Comparison of ENCODE assay signal across 9 cellular contexts in genomic region chr6:152993431-152993830, GRCh38. TPM values are rescaled to one million over a fixed set of nuclear protein-coding genes. Genes with fewer than 3 reads are reported as not detected.
DNase-seq lines count a peak whose midpoint lies in the region; ATAC-seq, FAIRE-seq and TF ChIP-seq lines count a peak whose summit lies in the region.
"Had no signal": no experiment of that assay in that cellular context is flagged by ENCODE, and none has a peak within 500 bp of the region (broad histone marks: within the 10 kb centered on the region; RNA-seq: fewer than 3 reads in every experiment).

No MANE protein-coding gene starts in this region.

- H3K27me3 Mint-ChIP-seq in activated CD8-positive, alpha-beta memory T cell treated with anti-CD3 and anti-CD28 coated beads, Interleukin-2, amount 10 ng/mL, durations not matched to agents 7 days and 5 days = no peaks in the 10 kb centered on the region
- no peaks in the 10 kb centered on the region for H3K27me3 Mint-ChIP-seq in activated T-helper 17 cell treated with anti-CD3 and anti-CD28 coated beads, Interleukin-2, amount 50 U/mL, for 72 hours
- no peaks in the 10 kb centered on the region for H3K27me3 Mint-ChIP-seq in natural killer cell (ENCODE audit: low read depth in 2 of 2)

- peaks cover 57% of the 10 kb centered on the region for H3K36me3 Mint-ChIP-seq in activated CD8-positive, alpha-beta memory T cell treated with anti-CD3 and anti-CD28 coated beads, Interleukin-2, amount 10 ng/mL, durations not matched to agents 7 days and 5 days
- peaks cover 88% of the 10 kb centered on the region for H3K36me3 Mint-ChIP-seq in activated T-helper 17 cell treated with anti-CD3 and anti-CD28 coated beads, Interleukin-2, amount 50 U/mL, for 72 hours (ENCODE audit: low read depth)
- peaks cover 22% of the 10 kb centered on the region for H3K36me3 Mint-ChIP-seq in natural killer cell

- H3K4me3 Mint-ChIP-seq in activated CD8-positive, alpha-beta memory T cell treated with anti-CD3 and anti-CD28 coated beads, Interleukin-2, amount 10 ng/mL, durations not matched to agents 7 days and 5 days = no peak overlapping the region
- peak overlapping the region; percentile 34 for H3K4me3 Mint-ChIP-seq in activated T-helper 17 cell treated with anti-CD3 and anti-CD28 coated beads, Interleukin-2, amount 50 U/mL, for 72 hours
- no peak overlapping the region for H3K4me3 Mint-ChIP-seq in natural killer cell

- peak overlapping the region; percentile 14 for H3K27ac Mint-ChIP-seq in activated CD8-positive, alpha-beta memory T cell treated with anti-CD3 and anti-CD28 coated beads, Interleukin-2, amount 10 ng/mL, durations not matched to agents 7 days and 5 days
- peak overlapping the region; percentile 55 for H3K27ac Mint-ChIP-seq in activated T-helper 17 cell treated with anti-CD3 and anti-CD28 coated beads, Interleukin-2, amount 50 U/mL, for 72 hours
- H3K27ac Mint-ChIP-seq in natural killer cell = peak overlapping the region; percentile 45 to 53

- CTCF ChIA-PET in activated CD8-positive, alpha-beta memory T cell treated with anti-CD3 and anti-CD28 coated beads, Interleukin-2, amount 10 ng/mL, durations not matched to agents 7 days and 5 days (lab: Charles Lee) = no interaction called here

- FAIRE-seq in frontal cortex (lab: Jason Lieb, UNC) = no peak

- no peak for TF ChIP-seq CTCF in natural killer cell (IDR thresholded peaks at IDR 0.05)

- no peak for DNase-seq in activated CD8-positive, alpha-beta memory T cell treated with anti-CD3 and anti-CD28 coated beads, Interleukin-2, amount 10 ng/mL, durations not matched to agents 7 days and 5 days
- DNase-seq in activated CD8-positive, alpha-beta memory T cell treated with anti-CD3 and anti-CD28 coated beads, Interleukin-2, amount 50 U/mL, for 4 hours = no peak
- DNase-seq in natural killer cell (no peak), NCI-H128 (lab: John Stamatoyannopoulos, UW; ENCODE audit: unreplicated experiment) (no peak), frontal cortex (ENCODE audit: low spot score in 2 of 2) (no peak)
- DNase-seq: NCI-H2227 treated with DMSO at 0.1 percent for 48 hours had no signal

- H3K9me3 Mint-ChIP-seq in activated CD8-positive, alpha-beta memory T cell treated with anti-CD3 and anti-CD28 coated beads, Interleukin-2, amount 10 ng/mL, durations not matched to agents 7 days and 5 days (ENCODE audit: low read depth) = no peaks in the 10 kb centered on the region
- no peaks in the 10 kb centered on the region for H3K9me3 Mint-ChIP-seq in activated T-helper 17 cell treated with anti-CD3 and anti-CD28 coated beads, Interleukin-2, amount 50 U/mL, for 72 hours
- no peaks in the 10 kb centered on the region for H3K9me3 Mint-ChIP-seq in natural killer cell

- intact Hi-C loops in natural killer cell (cut with micrococcal nuclease) = no loop called here

- H3K4me1 Mint-ChIP-seq in activated CD8-positive, alpha-beta memory T cell treated with anti-CD3 and anti-CD28 coated beads, Interleukin-2, amount 10 ng/mL, durations not matched to agents 7 days and 5 days = peaks cover 42% of the 10 kb centered on the region
- peaks cover 16% of the 10 kb centered on the region for H3K4me1 Mint-ChIP-seq in activated T-helper 17 cell treated with anti-CD3 and anti-CD28 coated beads, Interleukin-2, amount 50 U/mL, for 72 hours
- H3K4me1 Mint-ChIP-seq in natural killer cell = peaks cover 24 to 37% of the 10 kb centered on the region in 2 donors

- ATAC-seq in activated CD8-positive, alpha-beta memory T cell treated with anti-CD3 and anti-CD28 coated beads, Interleukin-2, amount 10 ng/mL, durations not matched to agents 7 days and 5 days = no peak
- ATAC-seq in HG02610 (IDR thresholded peaks at IDR 0.05; ENCODE audit: unreplicated experiment) = peak; percentile 30
- ATAC-seq in activated T-helper 17 cell treated with anti-CD3 and anti-CD28 coated beads, Interleukin-2, amount 50 U/mL, for 72 hours (replicated peaks) = peak; percentile 35
- no peak for ATAC-seq in natural killer cell
- ATAC-seq in GM21367 (IDR thresholded peaks at IDR 0.05; ENCODE audit: unreplicated experiment) = no peak

RNA-seq across cellular contexts. Expression of gene MTRF1L, which starts 9.1 kb away (rescaled TPM):
- 10 to 100 TPM; 15.5 to 23.1 TPM for total RNA-seq in activated CD8-positive, alpha-beta memory T cell treated with anti-CD3 and anti-CD28 coated beads, Interleukin-2, amount 10 ng/mL, durations not matched to agents 7 days and 5 days
- total RNA-seq in activated T-helper 17 cell treated with anti-CD3 and anti-CD28 coated beads, Interleukin-2, amount 50 U/mL, for 72 hours = 10 to 100 TPM; 15.4 to 22.4 TPM
- total RNA-seq in natural killer cell = 10 to 100 TPM; 17.6 to 24.7 (median 21.6) TPM
- 13.0 TPM for total RNA-seq in frontal cortex

RNA-seq across cellular contexts. Expression of gene FBXO5, which starts 10.6 kb away (rescaled TPM):
- 10 to 100 TPM; 62.1 to 73.5 TPM for total RNA-seq in activated CD8-positive, alpha-beta memory T cell treated with anti-CD3 and anti-CD28 coated beads, Interleukin-2, amount 10 ng/mL, durations not matched to agents 7 days and 5 days
- total RNA-seq in activated T-helper 17 cell treated with anti-CD3 and anti-CD28 coated beads, Interleukin-2, amount 50 U/mL, for 72 hours = 10 to 100 TPM; 39.7 to 41.4 TPM
- total RNA-seq in natural killer cell = 10 to 100 TPM in 1 of 3 donors, 1 to 10 TPM in 2; 5.9 to 11.2 (median 9.6) TPM
- total RNA-seq in frontal cortex = 8.6 TPM

Comparison
In these comparisons a context has a peak if more than half of its experiments do, and no peak if none do; other contexts are left out.
1. ATAC-seq: peak in HG02610 (single experiment) and activated T-helper 17 cell treated with anti-CD3 and anti-CD28 coated beads, Interleukin-2, amount 50 U/mL, for 72 hours (single experiment); none in activated CD8-positive, alpha-beta memory T cell treated with anti-CD3 and anti-CD28 coated beads, Interleukin-2, amount 10 ng/mL, durations not matched to agents 7 days and 5 days (single experiment), natural killer cell (0 of 3) and GM21367 (single experiment).
2. Peak in every context shown above with its lines, with median percentiles within 50 percentile points of each other: H3K27ac Mint-ChIP-seq.